13 cellular contexts compared by ENCODE assay signal in genomic region chr2:96861074-96861473, GRCh38.
"Had no signal": no experiment of that assay in that cellular context is flagged by ENCODE, and none has a peak within 500 bp of the region (broad histone marks: within the 10 kb centered on the region; RNA-seq: fewer than 3 reads in every experiment).

No MANE protein-coding gene starts in this region.

- H3K27ac ChIP-seq: lower lobe of right lung, neutrophil had no signal

- H3K9me3 ChIP-seq: lower lobe of right lung, neutrophil, thoracic aorta, vagina had no signal

- H3K4me3 ChIP-seq: hepatocyte, lower lobe of right lung, thoracic aorta, vagina had no signal

- ATAC-seq: activated naive CD4-positive, alpha-beta T cell treated with anti-CD3 and anti-CD28 coated beads, Interleukin-2, amount 50 U/mL, for 72 hours; activated T-cell treated with anti-CD3 and anti-CD28 coated beads, Interleukin-2, amount 50 U/mL, for 72 hours; lower lobe of right lung had no signal

- DNase-seq: activated CD4-positive, alpha-beta T cell treated with anti-CD3 and anti-CD28 coated beads, Interleukin-2, amount 10 ng/mL, durations not matched to agents 24 days and 14 days; activated CD4-positive, CD25-positive, alpha-beta regulatory T cell; lower lobe of right lung; midbrain; retina; small intestine; SW 1271 had no signal

- H2AFZ ChIP-seq: hepatocyte had no signal

- H3K27me3 ChIP-seq: hepatocyte, vagina had no signal

- H3K4me2 ChIP-seq: hepatocyte had no signal

- H3K36me3 ChIP-seq: neutrophil had no signal
